1 cellular context compared by ENCODE assay signal in the genomic region with DNA sequence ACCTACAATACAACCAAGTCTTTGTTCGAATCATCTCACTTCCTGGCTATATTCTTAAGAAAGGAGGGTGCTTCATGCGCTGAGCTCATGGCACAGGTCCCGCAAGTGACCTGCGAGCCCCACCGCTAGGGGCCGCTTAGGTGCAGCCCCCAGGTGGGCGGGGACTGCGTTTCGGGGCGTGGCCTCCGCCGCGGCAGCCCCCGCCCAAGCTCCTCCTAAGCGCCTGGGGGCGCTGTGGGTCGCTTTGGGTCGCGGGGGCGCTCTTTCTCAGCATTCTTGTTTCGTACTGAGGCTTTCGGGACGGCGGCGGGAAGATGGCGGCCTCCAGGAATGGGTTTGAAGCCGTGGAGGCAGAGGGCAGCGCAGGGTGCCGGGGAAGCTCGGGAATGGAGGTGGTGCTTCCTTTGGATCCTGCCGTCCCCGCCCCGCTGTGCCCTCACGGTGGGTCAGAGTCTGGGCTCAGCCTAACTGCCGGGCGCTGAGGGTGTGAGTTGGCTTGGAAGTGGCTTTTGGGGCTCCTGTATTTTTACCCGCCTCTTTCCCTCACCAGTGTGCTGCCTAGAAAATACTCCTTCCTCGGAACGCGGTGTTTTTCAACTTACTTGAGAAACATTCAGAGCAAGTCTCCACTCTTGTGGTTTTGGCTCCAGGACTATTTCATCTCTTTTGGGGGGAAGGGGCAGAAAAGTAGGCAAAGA.
TF ChIP-seq lines count a peak whose summit lies in the region.

A gene with protein sequence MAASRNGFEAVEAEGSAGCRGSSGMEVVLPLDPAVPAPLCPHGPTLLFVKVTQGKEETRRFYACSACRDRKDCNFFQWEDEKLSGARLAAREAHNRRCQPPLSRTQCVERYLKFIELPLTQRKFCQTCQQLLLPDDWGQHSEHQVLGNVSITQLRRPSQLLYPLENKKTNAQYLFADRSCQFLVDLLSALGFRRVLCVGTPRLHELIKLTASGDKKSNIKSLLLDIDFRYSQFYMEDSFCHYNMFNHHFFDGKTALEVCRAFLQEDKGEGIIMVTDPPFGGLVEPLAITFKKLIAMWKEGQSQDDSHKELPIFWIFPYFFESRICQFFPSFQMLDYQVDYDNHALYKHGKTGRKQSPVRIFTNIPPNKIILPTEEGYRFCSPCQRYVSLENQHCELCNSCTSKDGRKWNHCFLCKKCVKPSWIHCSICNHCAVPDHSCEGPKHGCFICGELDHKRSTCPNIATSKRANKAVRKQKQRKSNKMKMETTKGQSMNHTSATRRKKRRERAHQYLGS (plus strand): TSS at position 279 of the 698 bp plus-strand sequence. CDS start 36 bp downstream, at position 315.

TF ChIP-seq in HepG2, 621 proteins besides CTCF, POLR2A, EP300 and RAD21 (continued from another document):
- TF ChIP-seq, protein P1, sequence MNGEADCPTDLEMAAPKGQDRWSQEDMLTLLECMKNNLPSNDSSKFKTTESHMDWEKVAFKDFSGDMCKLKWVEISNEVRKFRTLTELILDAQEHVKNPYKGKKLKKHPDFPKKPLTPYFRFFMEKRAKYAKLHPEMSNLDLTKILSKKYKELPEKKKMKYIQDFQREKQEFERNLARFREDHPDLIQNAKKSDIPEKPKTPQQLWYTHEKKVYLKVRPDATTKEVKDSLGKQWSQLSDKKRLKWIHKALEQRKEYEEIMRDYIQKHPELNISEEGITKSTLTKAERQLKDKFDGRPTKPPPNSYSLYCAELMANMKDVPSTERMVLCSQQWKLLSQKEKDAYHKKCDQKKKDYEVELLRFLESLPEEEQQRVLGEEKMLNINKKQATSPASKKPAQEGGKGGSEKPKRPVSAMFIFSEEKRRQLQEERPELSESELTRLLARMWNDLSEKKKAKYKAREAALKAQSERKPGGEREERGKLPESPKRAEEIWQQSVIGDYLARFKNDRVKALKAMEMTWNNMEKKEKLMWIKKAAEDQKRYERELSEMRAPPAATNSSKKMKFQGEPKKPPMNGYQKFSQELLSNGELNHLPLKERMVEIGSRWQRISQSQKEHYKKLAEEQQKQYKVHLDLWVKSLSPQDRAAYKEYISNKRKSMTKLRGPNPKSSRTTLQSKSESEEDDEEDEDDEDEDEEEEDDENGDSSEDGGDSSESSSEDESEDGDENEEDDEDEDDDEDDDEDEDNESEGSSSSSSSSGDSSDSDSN (CRISPR knock-in tag; IDR thresholded peaks at IDR 0.05): peak; percentile 80
- TF ChIP-seq KLF16 (CRISPR knock-in tag; IDR thresholded peaks at IDR 0.05) (peak in 1 of 2 experiments; percentile 98; a peak in 2 of 4 replicates), SMC3 (IDR thresholded peaks at IDR 0.05; ENCODE audit: low read length) (peak; percentile 3; the same call in 1 of the 2 replicates), ZBTB7B (CRISPR knock-in tag; IDR thresholded peaks at IDR 0.05) (peak; percentile 81; the same call in 1 of the 2 replicates), ZNF317 (CRISPR knock-in tag; IDR thresholded peaks at IDR 0.05) (peak; percentile 90; the same call in 1 of the 2 replicates)
- TF ChIP-seq, protein P2, sequence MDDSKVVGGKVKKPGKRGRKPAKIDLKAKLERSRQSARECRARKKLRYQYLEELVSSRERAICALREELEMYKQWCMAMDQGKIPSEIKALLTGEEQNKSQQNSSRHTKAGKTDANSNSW (CRISPR knock-in tag; IDR thresholded peaks at IDR 0.05; ENCODE audit: borderline replicate concordance): 0 out of 2 replicates have a peak, but pooled peaks have one; percentile 42
- TF ChIP-seq, protein P3, sequence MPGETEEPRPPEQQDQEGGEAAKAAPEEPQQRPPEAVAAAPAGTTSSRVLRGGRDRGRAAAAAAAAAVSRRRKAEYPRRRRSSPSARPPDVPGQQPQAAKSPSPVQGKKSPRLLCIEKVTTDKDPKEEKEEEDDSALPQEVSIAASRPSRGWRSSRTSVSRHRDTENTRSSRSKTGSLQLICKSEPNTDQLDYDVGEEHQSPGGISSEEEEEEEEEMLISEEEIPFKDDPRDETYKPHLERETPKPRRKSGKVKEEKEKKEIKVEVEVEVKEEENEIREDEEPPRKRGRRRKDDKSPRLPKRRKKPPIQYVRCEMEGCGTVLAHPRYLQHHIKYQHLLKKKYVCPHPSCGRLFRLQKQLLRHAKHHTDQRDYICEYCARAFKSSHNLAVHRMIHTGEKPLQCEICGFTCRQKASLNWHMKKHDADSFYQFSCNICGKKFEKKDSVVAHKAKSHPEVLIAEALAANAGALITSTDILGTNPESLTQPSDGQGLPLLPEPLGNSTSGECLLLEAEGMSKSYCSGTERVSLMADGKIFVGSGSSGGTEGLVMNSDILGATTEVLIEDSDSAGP (CRISPR knock-in tag; IDR thresholded peaks at IDR 0.05; ENCODE audit: borderline replicate concordance): peak; percentile 95
